ENCODE assay signal across 16 cellular contexts in the genomic region with DNA sequence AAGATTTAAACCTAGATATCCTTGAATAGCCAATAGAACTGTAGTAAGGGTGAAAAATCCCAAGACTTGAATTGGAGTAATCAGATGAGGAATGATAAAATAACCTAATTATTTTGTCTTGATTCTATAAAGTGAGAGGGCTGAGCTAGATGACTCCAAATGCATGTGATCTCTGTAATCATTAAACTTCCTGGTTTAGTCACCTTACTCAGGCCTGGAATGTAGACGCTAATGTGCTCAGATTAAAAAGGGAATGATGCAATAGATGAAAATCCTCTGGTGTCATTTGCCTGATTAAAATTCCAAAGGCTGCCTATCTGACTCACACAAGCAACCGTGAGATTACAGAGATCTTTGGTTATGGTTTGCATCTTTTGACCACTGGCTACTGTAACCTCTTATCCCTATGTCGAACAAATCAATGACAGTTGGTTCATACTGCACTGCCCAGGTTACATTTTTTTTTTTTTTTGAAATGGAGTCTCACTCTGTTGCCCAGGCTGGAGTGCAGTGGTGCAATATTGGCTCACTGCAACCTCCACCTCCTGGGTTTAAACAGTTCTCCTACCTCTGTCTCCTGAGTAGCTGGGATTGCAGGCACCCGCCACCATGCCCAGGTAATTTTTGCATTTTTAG. TPM values are rescaled to one million over a fixed set of nuclear protein-coding genes. Genes with fewer than 3 reads are reported as not detected.
A peak's percentile ranks its signal among the peaks of the same experiment; 100 is the strongest.
DNase-seq lines count a peak whose midpoint lies in the region; FAIRE-seq and TF ChIP-seq lines count a peak whose summit lies in the region.
"Had no signal": no experiment of that assay in that cellular context is flagged by ENCODE, and none has a peak within 500 bp of the region (broad histone marks: within the 10 kb centered on the region; RNA-seq: fewer than 3 reads in every experiment).

No MANE protein-coding gene starts in this region.

- H3K9me3 ChIP-seq in SK-N-MC (ENCODE audit: low read depth, low read length) (no peaks in the 10 kb centered on the region), small intestine (ENCODE audit: control insufficient read depth, low read depth) (no peaks in the 10 kb centered on the region)
- H3K9me3 ChIP-seq: tibial nerve had no signal

- DNase-seq in DMS 273 (lab: John Stamatoyannopoulos, UW; ENCODE audit: unreplicated experiment) (peak; percentile 22), DMS 273 treated with DMSO at 0.1 percent for 48 hours (lab: John Stamatoyannopoulos, UW) (no peak), SK-N-MC (ENCODE audit: low read depth, low spot score) (no peak), fibroblast of the aortic adventitia (ENCODE audit: low read depth) (peak; percentile 95), small intestine (peak; percentile 96), GM12891 (ENCODE audit: insufficient read length, low spot score) (no peak), NCI-H345 (lab: John Stamatoyannopoulos, UW) (no peak)
- no peak for DNase-seq in activated naive CD4-positive, alpha-beta T cell (lab: John Stamatoyannopoulos, UW)
- DNase-seq: 8988T; activated effector memory CD4-positive, alpha-beta T cell treated with anti-CD3 and anti-CD28 coated beads, Interleukin-2, amount 50 U/mL, for 16 hours; natural killer cell; stimulated activated CD4-positive, alpha-beta T cell treated with anti-CD3 and anti-CD28 coated beads, Interleukin-4, amount 100 ng/mL, for 24 hours; T-helper 2 cell had no signal

- FAIRE-seq in small intestine (lab: Jason Lieb, UNC) (no peak), GM12891 (lab: Jason Lieb, UNC) (no peak)
- FAIRE-seq: frontal cortex had no signal

- no peaks in the 10 kb centered on the region for H3K27me3 ChIP-seq in small intestine (ENCODE audit: control insufficient read depth in 2 of 2, insufficient read depth in 2 of 2, low read length in 2 of 2)
- H3K27me3 ChIP-seq: tibial nerve had no signal

- H3K27ac ChIP-seq in SK-N-MC (peak overlapping the region; percentile 42; the same call in 1 of the 2 replicates), small intestine (ENCODE audit: low read depth in 1 of 2, low read length in 1 of 2) (peak overlapping the region in 1 of 2 donors; percentile 52)
- H3K27ac ChIP-seq: HL-60, tibial nerve had no signal

- peaks cover 2 to 5% of the 10 kb centered on the region in 2 donors for H3K4me1 ChIP-seq in small intestine (ENCODE audit: control insufficient read depth in 2 of 2, insufficient read depth in 1 of 2, low read depth in 1 of 2, low read length in 1 of 2)

- no peak for TF ChIP-seq POLR2A in GM12891 (IDR thresholded peaks at IDR 0.05; ENCODE audit: low read depth, low read length)

- no peak overlapping the region for H3K9ac ChIP-seq in SK-N-MC (ENCODE audit: insufficient read length)

- H3K4me3 ChIP-seq in SK-N-MC (no peak overlapping the region), fibroblast of the aortic adventitia (ENCODE audit: low read depth, low read length) (no peak overlapping the region), small intestine (ENCODE audit: low read depth in 1 of 2, low read length in 2 of 2) (no peak overlapping the region)
- H3K4me3 ChIP-seq: tibial nerve had no signal

- no peak for TF ChIP-seq CTCF in fibroblast of the aortic adventitia (IDR thresholded peaks at IDR 0.05; ENCODE audit: insufficient read depth, low read length)

- no peaks in the 10 kb centered on the region for H3K36me3 ChIP-seq in SK-N-MC (ENCODE audit: insufficient read depth, low read length)
- no peaks in the 10 kb centered on the region for H3K36me3 ChIP-seq in small intestine (ENCODE audit: control insufficient read depth in 2 of 2, insufficient read depth in 2 of 2, low read length in 2 of 2)
- H3K36me3 ChIP-seq: tibial nerve had no signal

- WGBS in small intestine, 3 donors, result 34 to 70% (median 48%) methylated on average over 4 of the region's 4 CpGs

TF ChIP-seq in GM12891, 5 proteins besides CTCF, POLR2A, EP300 and RAD21:
- no peak for TF ChIP-seq POU2F2 (IDR thresholded peaks at IDR 0.05; ENCODE audit: low read depth, low read length)
- TF ChIP-seq PAX5 (IDR thresholded peaks at IDR 0.05; ENCODE audit: insufficient read depth, low read length, severe bottlenecking), result no peak
- no peak for TF ChIP-seq TAF1 (IDR thresholded peaks at IDR 0.05; ENCODE audit: low read depth, low read length)
- no peak for TF ChIP-seq SPI1 (IDR thresholded peaks at IDR 0.05; ENCODE audit: low read depth, low read length)
- no peak for TF ChIP-seq POLR2AphosphoS5 (IDR thresholded peaks at IDR 0.05; ENCODE audit: low read depth, low read length)
TF ChIP-seq in GM12891: peak in this region for 0.

RNA-seq across cellular contexts. Expression of gene HKDC1, which starts 2.9 kb away (rescaled TPM):
- total RNA-seq in fibroblast of the aortic adventitia (ENCODE audit: low replicate concordance), result 0.09 and 0.16 TPM in 2 replicates
- 100 to 1,000 TPM in 1 of 3 donors, 10 to 100 TPM in 2; 45.7 to 119 (median 72.2) TPM for polyA plus RNA-seq in small intestine
- 0.06 TPM for polyA plus RNA-seq in GM12891 (2012; ENCODE audit: low read depth, missing spikeins)

RNA-seq across cellular contexts. Expression of gene SUPV3L1, which starts 37.2 kb away (rescaled TPM):
- total RNA-seq in fibroblast of the aortic adventitia (ENCODE audit: low replicate concordance), result 31.0 and 67.4 TPM in 2 replicates
- polyA plus RNA-seq in small intestine, result 10 to 100 TPM; 33.8 to 46.5 (median 38.4) TPM
- polyA plus RNA-seq in GM12891 (2012; ENCODE audit: low read depth, missing spikeins), result 26.3 TPM

Comparison
In these comparisons a context has a peak if more than half of its experiments do, and no peak if none do; other contexts are left out.
1. DNase-seq: peak in DMS 273 (single experiment), fibroblast of the aortic adventitia (single experiment) and small intestine (single experiment); none in DMS 273 treated with DMSO at 0.1 percent for 48 hours (single experiment), SK-N-MC (single experiment), GM12891 (single experiment), NCI-H345 (single experiment) and activated naive CD4-positive, alpha-beta T cell (0 of 4).